19 cellular contexts compared by ENCODE assay signal in the genomic region with DNA sequence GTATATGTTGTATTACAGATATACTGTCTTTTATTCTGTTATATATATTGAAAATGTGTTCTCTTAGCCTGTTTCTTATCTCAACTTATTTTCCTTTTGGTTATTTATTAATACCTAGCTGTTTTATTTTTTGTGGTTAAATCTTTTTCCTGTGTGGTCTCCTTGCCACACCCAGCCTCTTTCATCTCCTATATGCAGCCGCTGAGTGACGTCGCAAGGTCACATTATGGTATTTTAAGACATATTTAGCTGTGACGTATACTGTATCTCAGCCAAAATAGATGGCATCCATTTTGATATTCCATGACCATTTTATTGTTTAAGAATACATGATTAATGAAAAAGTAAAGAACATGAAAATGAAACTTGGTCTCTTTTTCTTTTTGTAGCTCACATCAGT. TPM values are rescaled to one million over a fixed set of nuclear protein-coding genes. Genes with fewer than 3 reads are reported as not detected.
DNase-seq lines count a peak whose midpoint lies in the region; ATAC-seq and TF ChIP-seq lines count a peak whose summit lies in the region.
"Had no signal": no experiment of that assay in that cellular context is flagged by ENCODE, and none has a peak within 500 bp of the region (broad histone marks: within the 10 kb centered on the region; RNA-seq: fewer than 3 reads in every experiment).

No MANE protein-coding gene starts in this region.

- peaks cover 50% of the 10 kb centered on the region for H3K36me3 Mint-ChIP-seq in T-helper 1 cell treated with Interleukin-12 subunit alpha and Interleukin-12 subunit beta and Interleukin-4 antibody, amounts not matched to agents 30 μg/mL and 1 μg/mL, for 36 hours (ENCODE audit: low read depth)
- no peaks in the 10 kb centered on the region for H3K36me3 Mint-ChIP-seq in effector memory CD8-positive, alpha-beta T cell (ENCODE audit: insufficient read depth)

- peak; percentile 76 for ATAC-seq in GM21381 (IDR thresholded peaks at IDR 0.05; ENCODE audit: unreplicated experiment)
- ATAC-seq in effector memory CD8-positive, alpha-beta T cell (replicated peaks) = peak; percentile 88
- ATAC-seq in left colon = no peak
- ATAC-seq: left lung had no signal

- DNase-seq in activated effector memory CD4-positive, alpha-beta T cell treated with anti-CD3 and anti-CD28 coated beads, Interleukin-2, amount 50 U/mL, for 16 hours = peak; percentile 79
- DNase-seq in activated effector memory CD4-positive, alpha-beta T cell treated with Interleukin-2 at 50 U/mL for 16 hours = no peak
- DNase-seq in effector memory CD8-positive, alpha-beta T cell = peak; percentile 15 to 27 (median 24)
- no peak for DNase-seq in left colon
- DNase-seq in ovary = no peak
- DNase-seq in effector CD8-positive, alpha-beta T cell (lab: John Stamatoyannopoulos, UW) = no peak
- DNase-seq: activated T-cell treated with anti-CD3 and anti-CD28 coated beads, Interleukin-2, amount 50 U/mL, for 48 hours; DMS 273 treated with DMSO at 0.1 percent for 48 hours; H7; Karpas-422; left lung; NCI-H1436 treated with DMSO at 0.1 percent for 48 hours; NCI-H446 treated with DMSO at 0.1 percent for 48 hours; SIG-M5; stimulated activated CD4-positive, alpha-beta T cell treated with anti-CD3 and anti-CD28 coated beads, Interleukin-4, amount 100 ng/mL, for 24 hours had no signal

- H3K27me3 Mint-ChIP-seq in T-helper 1 cell treated with Interleukin-12 subunit alpha and Interleukin-12 subunit beta and Interleukin-4 antibody, amounts not matched to agents 30 μg/mL and 1 μg/mL, for 36 hours (ENCODE audit: low read depth) = no peaks in the 10 kb centered on the region
- H3K27me3 Mint-ChIP-seq in effector memory CD8-positive, alpha-beta T cell = no peaks in the 10 kb centered on the region
- H3K27me3 Mint-ChIP-seq: type B pancreatic cell had no signal

- no peaks in the 10 kb centered on the region for H3K9me3 ChIP-seq in ovary
- H3K9me3 ChIP-seq: left lung had no signal

- intact Hi-C loops in left colon (cut with DNase I, micrococcal nuclease) = no loop called here
- intact Hi-C loops in ovary (cut with DNase I) = no loop called here

- H3K27ac ChIP-seq in ovary = no peak overlapping the region
- H3K27ac ChIP-seq: left lung, parathyroid adenoma had no signal

- no peak for TF ChIP-seq CTCF in ovary (IDR thresholded peaks at IDR 0.05)

- peak overlapping the region; percentile 80 for H3K27ac Mint-ChIP-seq in T-helper 1 cell treated with Interleukin-12 subunit alpha and Interleukin-12 subunit beta and Interleukin-4 antibody, amounts not matched to agents 30 μg/mL and 1 μg/mL, for 36 hours
- peak overlapping the region; percentile 73 to 91 for H3K27ac Mint-ChIP-seq in effector memory CD8-positive, alpha-beta T cell
- H3K27ac Mint-ChIP-seq: type B pancreatic cell had no signal

- H3K4me3 ChIP-seq in ovary = no peak overlapping the region
- H3K4me3 ChIP-seq: left lung had no signal

- no peaks in the 10 kb centered on the region for H3K4me1 ChIP-seq in ovary (ENCODE audit: insufficient read depth)
- H3K4me1 ChIP-seq: left lung, parathyroid adenoma had no signal

- TF ChIP-seq EP300 in ovary (IDR thresholded peaks at IDR 0.05) = no peak

- no peak for TF ChIP-seq POLR2A in ovary (IDR thresholded peaks at IDR 0.05)

- no peaks in the 10 kb centered on the region for H3K27me3 ChIP-seq in ovary
- H3K27me3 ChIP-seq: left lung had no signal

- H3K4me3 Mint-ChIP-seq in T-helper 1 cell treated with Interleukin-12 subunit alpha and Interleukin-12 subunit beta and Interleukin-4 antibody, amounts not matched to agents 30 μg/mL and 1 μg/mL, for 36 hours = peak overlapping the region; percentile 12
- H3K4me3 Mint-ChIP-seq in effector memory CD8-positive, alpha-beta T cell = peak overlapping the region; percentile 36 to 56
- H3K4me3 Mint-ChIP-seq: type B pancreatic cell had no signal

- H3K4me1 Mint-ChIP-seq in T-helper 1 cell treated with Interleukin-12 subunit alpha and Interleukin-12 subunit beta and Interleukin-4 antibody, amounts not matched to agents 30 μg/mL and 1 μg/mL, for 36 hours (ENCODE audit: low read depth) = peaks cover 20% of the 10 kb centered on the region
- H3K4me1 Mint-ChIP-seq in effector memory CD8-positive, alpha-beta T cell (ENCODE audit: low read depth in 2 of 2) = peaks cover 8 to 9% of the 10 kb centered on the region in 2 donors

- H3K36me3 ChIP-seq in ovary = no peaks in the 10 kb centered on the region

- no peaks in the 10 kb centered on the region for H3K9me3 Mint-ChIP-seq in T-helper 1 cell treated with Interleukin-12 subunit alpha and Interleukin-12 subunit beta and Interleukin-4 antibody, amounts not matched to agents 30 μg/mL and 1 μg/mL, for 36 hours
- H3K9me3 Mint-ChIP-seq in effector memory CD8-positive, alpha-beta T cell = no peaks in the 10 kb centered on the region
- H3K9me3 Mint-ChIP-seq: type B pancreatic cell had no signal

- WGBS in ovary, 3 donors = 82 to 96% (median 93%) methylated on average over 4 of the region's 4 CpGs

RNA-seq across cellular contexts. Expression of a gene that starts 29.1 kb away (rescaled TPM):
- total RNA-seq in left colon = 10 to 100 TPM in 1 of 2 donors, 1 to 10 TPM in 1; 4.3 to 17.7 TPM
- total RNA-seq in ovary = 1 to 10 TPM in 5 of 7 donors, under 1 TPM in 2; 0.45 to 2.3 (median 1.3) TPM
- polyA plus RNA-seq in ovary = 1 to 10 TPM; 1.5 to 2.6 TPM

Comparison
In these comparisons a context has a peak if more than half of its experiments do, and no peak if none do; other contexts are left out.
1. DNase-seq: peak in activated effector memory CD4-positive, alpha-beta T cell treated with anti-CD3 and anti-CD28 coated beads, Interleukin-2, amount 50 U/mL, for 16 hours (single experiment) and effector memory CD8-positive, alpha-beta T cell (3 of 3); none in activated effector memory CD4-positive, alpha-beta T cell treated with Interleukin-2 at 50 U/mL for 16 hours (single experiment), left colon (0 of 2), ovary (0 of 5) and effector CD8-positive, alpha-beta T cell (single experiment).